ENCODE assay signal across 6 cellular contexts in genomic region chr3:171990239-171990638, GRCh38. TPM values are rescaled to one million over a fixed set of nuclear protein-coding genes. Genes with fewer than 3 reads are reported as not detected.
DNase-seq lines count a peak whose midpoint lies in the region; ATAC-seq, FAIRE-seq and TF ChIP-seq lines count a peak whose summit lies in the region.
"Not testable (repeated sequence)": the region's sequence is repeated elsewhere in the genome, so short reads cannot be mapped to it uniquely, and the experiment has no call there.

No MANE protein-coding gene starts in this region.

- not testable (repeated sequence) for FAIRE-seq in K562 (lab: Jason Lieb, UNC); HepG2 (lab: Jason Lieb, UNC)

- not testable (repeated sequence) for BruUV-seq in IMR-90 (replicated peaks; lab: Mats Ljungman, UMichigan); K562 (replicated peaks; lab: Mats Ljungman, UMichigan); mammary epithelial cell (replicated peaks; lab: Mats Ljungman, UMichigan); HepG2 (replicated peaks; lab: Mats Ljungman, UMichigan)

- not testable (repeated sequence) for ATAC-seq in IMR-90 (ENCODE audit: low read depth); K562; HepG2
- peak; percentile 61 for ATAC-seq in activated naive CD8-positive, alpha-beta T cell treated with anti-CD3 and anti-CD28 coated beads, Interleukin-2, amount 50 U/mL, for 24 hours
- peak; percentile 39 for ATAC-seq in stimulated activated effector memory CD8-positive, alpha-beta T cell treated with anti-CD3 and anti-CD28 coated beads, Interleukin-12 subunit alpha, Interleukin-12 subunit beta, amount 100 ng/mL, for 72 hours

- H3K4me3 ChIP-seq in IMR-90 (ENCODE audit: insufficient read depth, low read depth, low read length); K562; mammary epithelial cell (replicated peaks in 1 of 3; ENCODE audit: insufficient read depth in 1 of 3, low read depth in 2 of 3, low read length in 3 of 3); HepG2 (replicated peaks in 1 of 3; ENCODE audit: insufficient read depth in 1 of 3, low read depth in 2 of 3, low read length in 3 of 3): not testable (repeated sequence)

- not testable (repeated sequence) for H3K23ac ChIP-seq in IMR-90 (ENCODE audit: low read depth, low read length)

- H2BK15ac ChIP-seq in IMR-90 (ENCODE audit: low read depth, low read length) = peak overlapping the region; percentile 56; the same call in 1 of the 3 replicates

- H2AK9ac ChIP-seq in IMR-90 (replicated peaks; ENCODE audit: low read depth, low read length, poor library complexity) = not testable (repeated sequence)

- not testable (repeated sequence) for H3K18ac ChIP-seq in IMR-90 (ENCODE audit: low read depth, low read length)

- POLR2A ChIA-PET in IMR-90 (lab: Charles Lee; ENCODE audit: unreplicated experiment); K562 (lab: Yijun Ruan, JAX); HepG2 (lab: Yijun Ruan, JAX): not testable (repeated sequence)

- H2BK5ac ChIP-seq in IMR-90 (ENCODE audit: low read depth, low read length, poor library complexity, severe bottlenecking) = not testable (repeated sequence)

- not testable (repeated sequence) for H3K27ac ChIP-seq in IMR-90 (ENCODE audit: insufficient read depth, low read length); K562 (ENCODE audit: extremely low read depth, low read depth, low read length); mammary epithelial cell (ENCODE audit: insufficient read depth, low read depth, low read length); HepG2 (ENCODE audit: extremely low read length, insufficient read depth, low read length)

- not testable (repeated sequence) for H4K5ac ChIP-seq in IMR-90 (ENCODE audit: low read depth, low read length)

- not testable (repeated sequence) for H3K9ac ChIP-seq in IMR-90 (ENCODE audit: low read depth, low read length); K562 (ENCODE audit: insufficient read depth in 1 of 2, low read depth in 2 of 2, low read length in 2 of 2); mammary epithelial cell (ENCODE audit: insufficient read depth, low read length); HepG2 (ENCODE audit: insufficient read depth, low read depth, low read length)

- TF ChIP-seq EP300 in K562 (IDR thresholded peaks at IDR 0.05; ENCODE audit: low read length); HepG2 (IDR thresholded peaks at IDR 0.05; ENCODE audit: low read depth in 2 of 2, low read length in 2 of 2); HepG2 (CRISPR knock-in tag; IDR thresholded peaks at IDR 0.05; ENCODE audit: borderline replicate concordance): not testable (repeated sequence)

- not testable (repeated sequence) for H3K27me3 Mint-ChIP-seq in activated naive CD8-positive, alpha-beta T cell treated with anti-CD3 and anti-CD28 coated beads, Interleukin-2, amount 50 U/mL, for 24 hours

- TF ChIP-seq RAD21 in IMR-90 (IDR thresholded peaks at IDR 0.05; ENCODE audit: low read length); K562 (CRISPR knock-in tag; conservative IDR thresholded peaks at IDR 0.05 in 1 of 2, IDR thresholded peaks at IDR 0.05 in 1 of 2); HepG2 (CRISPR knock-in tag; IDR thresholded peaks at IDR 0.05): not testable (repeated sequence)

- not testable (repeated sequence) for H4K8ac ChIP-seq in IMR-90 (ENCODE audit: low read depth in 2 of 2, low read length in 2 of 2)

- CTCF ChIA-PET in IMR-90 (lab: Yijun Ruan, JAX); K562 (lab: Yijun Ruan, JAX; ENCODE audit: low intra/inter-chr PET ratio); mammary epithelial cell (lab: Charles Lee; ENCODE audit: low non-redundant PET); HepG2 (lab: Yijun Ruan, JAX; ENCODE audit: low intra/inter-chr PET ratio, low total read pairs): not testable (repeated sequence)

- dilution Hi-C loops in IMR-90 (cut with HindIII; ENCODE audit: low sequenced_read_pairs, unreplicated experiment); mammary epithelial cell (cut with HindIII; ENCODE audit: low sequenced_read_pairs): not testable (repeated sequence)

- H3K4me1 ChIP-seq in IMR-90 (ENCODE audit: control insufficient read depth, insufficient read depth, low read length); K562 (replicated peaks in 1 of 2; ENCODE audit: control insufficient read depth in 2 of 2, insufficient read depth in 2 of 2, low read length in 2 of 2); mammary epithelial cell (ENCODE audit: insufficient read depth, low read length): not testable (repeated sequence)
- H3K4me1 ChIP-seq in HepG2 (ENCODE audit: insufficient read depth, low read length) = peaks cover 45% of the 10 kb centered on the region

- not testable (repeated sequence) for DNase-seq in IMR-90; activated naive CD8-positive, alpha-beta T cell treated with anti-CD3 and anti-CD28 coated beads, Interleukin-2, amount 50 U/mL, for 24 hours; K562 (ENCODE audit: extremely low read depth in 1 of 4, low spot score in 3 of 4); HepG2 (ENCODE audit: low spot score); stimulated activated effector memory CD8-positive, alpha-beta T cell treated with anti-CD3 and anti-CD28 coated beads, Interleukin-12 subunit alpha, Interleukin-12 subunit beta, amount 100 ng/mL, for 72 hours (ENCODE audit: low spot score in 2 of 2)
- DNase-seq in mammary epithelial cell = peak; percentile 29

- no CpG with 5 or more reads among the region's 3 CpGs for WGBS in IMR-90 (ENCODE audit: extremely low coverage in 2 of 2, insufficient read length in 1 of 2), 2 experiments
- WGBS in K562 (ENCODE audit: insufficient coverage, low coverage, missing lambda C conversion rate) = 52% methylated on average over 3 of the region's 3 CpGs
- 94% methylated on average over 3 of the region's 3 CpGs for WGBS in mammary epithelial cell (ENCODE audit: low coverage, missing lambda C conversion rate)
- WGBS in HepG2 (ENCODE audit: low lambda C conversion rate) = 98% methylated on average over 3 of the region's 3 CpGs

- H3K4me3 Mint-ChIP-seq in activated naive CD8-positive, alpha-beta T cell treated with anti-CD3 and anti-CD28 coated beads, Interleukin-2, amount 50 U/mL, for 24 hours; stimulated activated effector memory CD8-positive, alpha-beta T cell treated with anti-CD3 and anti-CD28 coated beads, Interleukin-12 subunit alpha, Interleukin-12 subunit beta, amount 100 ng/mL, for 72 hours: not testable (repeated sequence)

- not testable (repeated sequence) for H2AK5ac ChIP-seq in IMR-90 (ENCODE audit: low read depth, low read length)

- H3K36me3 Mint-ChIP-seq in activated naive CD8-positive, alpha-beta T cell treated with anti-CD3 and anti-CD28 coated beads, Interleukin-2, amount 50 U/mL, for 24 hours (ENCODE audit: low read depth); stimulated activated effector memory CD8-positive, alpha-beta T cell treated with anti-CD3 and anti-CD28 coated beads, Interleukin-12 subunit alpha, Interleukin-12 subunit beta, amount 100 ng/mL, for 72 hours: not testable (repeated sequence)

- H4K20me1 ChIP-seq in IMR-90 (ENCODE audit: insufficient read depth, low read length); K562 (replicated peaks; ENCODE audit: control insufficient read depth, insufficient read depth, low read length); mammary epithelial cell (ENCODE audit: insufficient read depth, low read length); HepG2 (ENCODE audit: insufficient read depth, low read length): not testable (repeated sequence)

- H3K36me3 ChIP-seq in IMR-90 (ENCODE audit: control insufficient read depth, insufficient read depth, low read length); K562 (ENCODE audit: control insufficient read depth, insufficient read depth, low read length); mammary epithelial cell (ENCODE audit: insufficient read depth, low read length); HepG2 (replicated peaks in 1 of 2; ENCODE audit: control insufficient read depth in 1 of 2, insufficient read depth in 2 of 2, low read length in 2 of 2): not testable (repeated sequence)

- H3K4me1 Mint-ChIP-seq in activated naive CD8-positive, alpha-beta T cell treated with anti-CD3 and anti-CD28 coated beads, Interleukin-2, amount 50 U/mL, for 24 hours; stimulated activated effector memory CD8-positive, alpha-beta T cell treated with anti-CD3 and anti-CD28 coated beads, Interleukin-12 subunit alpha, Interleukin-12 subunit beta, amount 100 ng/mL, for 72 hours: not testable (repeated sequence)

- H3K79me2 ChIP-seq in K562 (ENCODE audit: control insufficient read depth, insufficient read depth, low read length); mammary epithelial cell (ENCODE audit: insufficient read depth, low read length); HepG2 (ENCODE audit: insufficient read depth, low read length): not testable (repeated sequence)

- H2BK20ac ChIP-seq in IMR-90 (ENCODE audit: low read depth, low read length) = not testable (repeated sequence)

- not testable (repeated sequence) for H2AFZ ChIP-seq in IMR-90 (replicated peaks; ENCODE audit: low read length, poor library complexity); K562 (ENCODE audit: low read depth, low read length); mammary epithelial cell (ENCODE audit: low read depth, low read length); HepG2 (ENCODE audit: low read length)

- not testable (repeated sequence) for H3K9me1 ChIP-seq in IMR-90 (ENCODE audit: insufficient read depth, low read length); K562 (ENCODE audit: control insufficient read depth, insufficient read depth, low read length)

- not testable (repeated sequence) for H4K91ac ChIP-seq in IMR-90 (ENCODE audit: insufficient read depth, low read depth, low read length)

- not testable (repeated sequence) for H3K27ac Mint-ChIP-seq in activated naive CD8-positive, alpha-beta T cell treated with anti-CD3 and anti-CD28 coated beads, Interleukin-2, amount 50 U/mL, for 24 hours; stimulated activated effector memory CD8-positive, alpha-beta T cell treated with anti-CD3 and anti-CD28 coated beads, Interleukin-12 subunit alpha, Interleukin-12 subunit beta, amount 100 ng/mL, for 72 hours

- not testable (repeated sequence) for TF ChIP-seq POLR2A in IMR-90 (IDR thresholded peaks at IDR 0.05; ENCODE audit: low read depth, low read length); K562 (conservative IDR thresholded peaks at IDR 0.05); HepG2 (IDR thresholded peaks at IDR 0.05; ENCODE audit: insufficient read depth in 1 of 2, low read depth in 2 of 2, low read length in 2 of 2)

- peak overlapping the region; percentile 44; the same call in 1 of the 2 replicates for H3K4ac ChIP-seq in IMR-90 (ENCODE audit: low read depth, low read length)

- intact Hi-C loops in IMR-90 (cut with micrococcal nuclease); K562 (cut with micrococcal nuclease); mammary epithelial cell (cut with micrococcal nuclease); HepG2 (cut with micrococcal nuclease; ENCODE audit: unreplicated experiment): not testable (repeated sequence)

- not testable (repeated sequence) for H3K79me1 ChIP-seq in IMR-90 (ENCODE audit: low read depth in 1 of 2, low read length in 2 of 2)

- H3K9me3 ChIP-seq in IMR-90 (ENCODE audit: control insufficient read depth, insufficient read depth, low read length); K562 (replicated peaks; ENCODE audit: control insufficient read depth, insufficient read depth, low read depth, low read length); mammary epithelial cell (replicated peaks; ENCODE audit: insufficient read depth, low read length); HepG2 (ENCODE audit: low read length): not testable (repeated sequence)

- not testable (repeated sequence) for H3K56ac ChIP-seq in IMR-90 (ENCODE audit: extremely low read depth, insufficient read depth, low read length)

- not testable (repeated sequence) for H3K27me3 ChIP-seq in IMR-90 (ENCODE audit: control insufficient read depth, insufficient read depth, low read length); K562 (ENCODE audit: control insufficient read depth in 2 of 2, insufficient read depth in 2 of 2, low read length in 2 of 2); mammary epithelial cell (ENCODE audit: insufficient read depth, low read length); HepG2 (ENCODE audit: control insufficient read depth in 1 of 2, insufficient read depth in 2 of 2, low read length in 2 of 2)

- not testable (repeated sequence) for H3K14ac ChIP-seq in IMR-90 (replicated peaks; ENCODE audit: low read depth, low read length)

- not testable (repeated sequence) for H3K9me3 Mint-ChIP-seq in activated naive CD8-positive, alpha-beta T cell treated with anti-CD3 and anti-CD28 coated beads, Interleukin-2, amount 50 U/mL, for 24 hours; stimulated activated effector memory CD8-positive, alpha-beta T cell treated with anti-CD3 and anti-CD28 coated beads, Interleukin-12 subunit alpha, Interleukin-12 subunit beta, amount 100 ng/mL, for 72 hours

- in situ Hi-C loops in IMR-90 (cut with MboI; ENCODE audit: low sequenced_read_pairs); K562 (cut with MboI); mammary epithelial cell (cut with MboI; ENCODE audit: low sequenced_read_pairs in 2 of 2); HepG2 (cut with HindIII; ENCODE audit: extremely low pct_ligation_motif_present, low pct_unique_long_range_greater_than_20kb): not testable (repeated sequence)

- H2BK120ac ChIP-seq in IMR-90 (ENCODE audit: low read depth, low read length) = peak overlapping the region; percentile 55; the same call in 1 of the 2 replicates

- not testable (repeated sequence) for H3K4me2 ChIP-seq in IMR-90 (ENCODE audit: low read depth, low read length); K562 (ENCODE audit: insufficient read depth, low read length); mammary epithelial cell (ENCODE audit: insufficient read depth, low read depth, low read length); HepG2 (ENCODE audit: low read depth, low read length)

- not testable (repeated sequence) for TF ChIP-seq CTCF in IMR-90 (conservative IDR thresholded peaks at IDR 0.05; ENCODE audit: low read depth, low read length); K562 (IDR thresholded peaks at IDR 0.05 in 2 of 3, conservative IDR thresholded peaks at IDR 0.05 in 1 of 3; ENCODE audit: insufficient read depth in 2 of 3, low read depth in 1 of 3, low read length in 3 of 3); mammary epithelial cell (conservative IDR thresholded peaks at IDR 0.05 in 1 of 2, IDR thresholded peaks at IDR 0.05 in 1 of 2; ENCODE audit: extremely low read depth in 1 of 2, insufficient read depth in 1 of 2, low read depth in 1 of 2, low read length in 2 of 2); HepG2 (CRISPR knock-in tag; IDR thresholded peaks at IDR 0.05)

RNA-seq across cellular contexts. Expression of gene FNDC3B, which starts 49.1 kb away (rescaled TPM):
- total RNA-seq in IMR-90 (2012; rRNA removed) = 128 and 150 TPM in 2 replicates
- 22.0 and 23.9 TPM in 2 replicates for polyA plus RNA-seq in IMR-90 (2012; rRNA removed)
- 10.0 and 11.3 TPM in 2 replicates for polyA plus RNA-seq in IMR-90 (2012; cell fraction: cytosol; rRNA removed)
- 7.1 and 33.5 TPM in 2 replicates for polyA plus RNA-seq in IMR-90 (2012; cell fraction: nucleus; rRNA removed; ENCODE audit: low replicate concordance)
- total RNA-seq in K562 (2011; cell fraction: chromatin; rRNA removed; ENCODE audit: low replicate concordance) = 142 and 253 TPM in 2 replicates
- total RNA-seq in K562 (2011; cell fraction: nucleolus; rRNA removed) = 37.0 and 58.0 TPM in 2 replicates
- 132 and 200 TPM in 2 replicates for total RNA-seq in K562 (2011; cell fraction: nucleoplasm; rRNA removed)
- total RNA-seq in K562 (2014; rRNA removed) = 19.1 and 20.2 TPM in 2 replicates
- total RNA-seq in K562 (2014; rRNA removed; fragmentation: Illumina TruSeq; extraction: Trizol) = 23.8 and 29.5 TPM in 2 replicates
- 25.6 and 26.1 TPM in 2 replicates for total RNA-seq in K562 (2015; rRNA removed; fragmentation: Illumina TruSeq; extraction: Trizol)
- 29.5 and 35.8 TPM in 2 replicates for total RNA-seq in K562 (2021)
- 10.9 and 12.1 TPM in 2 replicates for polyA plus RNA-seq in K562 (2011; rRNA removed)
- polyA plus RNA-seq in K562 (2011; cell fraction: cytosol; rRNA removed) = 7.1 and 12.2 TPM in 2 replicates
- polyA plus RNA-seq in K562 (2011; cell fraction: nucleus; rRNA removed) = 46.5 and 50.1 TPM in 2 replicates
- 14.7 and 30.8 TPM in 2 replicates for polyA plus RNA-seq in K562 (2012)
- 14.0 and 16.2 TPM in 2 replicates for polyA plus RNA-seq in K562 (2014; fragmentation: Illumina TruSeq; extraction: Trizol)
- polyA plus RNA-seq in K562 (2014; fragmentation: Nextera tagmentation; extraction: Ambion mirVana) = 10 to 100 TPM in 1 of 2 experiments, 1 to 10 TPM in 1; 7.0 to 10.5 TPM
- polyA plus RNA-seq in K562 (2014; rRNA removed) = 9.2 and 9.8 TPM in 2 replicates
- 46.1 and 71.6 TPM in 2 replicates for polyA minus RNA-seq in K562 (2011; rRNA and poly(A)+ RNA removed)
- 11.2 and 13.2 TPM in 2 replicates for polyA minus RNA-seq in K562 (2011; cell fraction: cytosol; rRNA and poly(A)+ RNA removed)
- 59.6 and 111 TPM in 2 replicates for polyA minus RNA-seq in K562 (2011; cell fraction: nucleus; rRNA and poly(A)+ RNA removed)
- total RNA-seq in mammary epithelial cell = 100 to 1,000 TPM; 161 to 200 TPM
- polyA plus RNA-seq in mammary epithelial cell = 12.0 TPM
- 109 TPM for polyA minus RNA-seq in mammary epithelial cell
- 103 and 110 TPM in 2 replicates for total RNA-seq in HepG2 (2016; rRNA removed; fragmentation: Illumina TruSeq; extraction: Trizol)
- 133 and 147 TPM in 2 replicates for total RNA-seq in HepG2 (2016; cell fraction: cytosol; rRNA removed; fragmentation: Illumina TruSeq; extraction: Trizol; ENCODE audit: low read depth)
- 93.9 TPM in 2 replicates for total RNA-seq in HepG2 (2016; cell fraction: insoluble cytoplasmic fraction; rRNA removed; fragmentation: Illumina TruSeq; extraction: Trizol)
- 73.4 and 76.7 TPM in 2 replicates for total RNA-seq in HepG2 (2016; cell fraction: membrane; rRNA removed; fragmentation: Illumina TruSeq; extraction: Trizol)
- total RNA-seq in HepG2 (2016; cell fraction: nucleus; rRNA removed; fragmentation: Illumina TruSeq; extraction: Trizol) = 222 and 239 TPM in 2 replicates
- 74.8 and 82.8 TPM in 2 replicates for polyA plus RNA-seq in HepG2 (2011; rRNA removed)
- polyA plus RNA-seq in HepG2 (2011; cell fraction: cytosol; rRNA removed) = 26.6 and 44.0 TPM in 2 replicates
- 159 and 177 TPM in 2 replicates for polyA plus RNA-seq in HepG2 (2011; cell fraction: nucleus; rRNA removed)
- 100 and 116 TPM in 2 replicates for polyA plus RNA-seq in HepG2 (2012)
- polyA plus RNA-seq in HepG2 (2016; cell fraction: cytosol; fragmentation: Illumina TruSeq; extraction: Trizol; ENCODE audit: low read depth) = 18.9 and 23.3 TPM in 2 replicates
- 71.0 and 74.2 TPM in 2 replicates for polyA plus RNA-seq in HepG2 (2016; cell fraction: insoluble cytoplasmic fraction; fragmentation: Illumina TruSeq; extraction: Trizol; ENCODE audit: low read depth)
- polyA plus RNA-seq in HepG2 (2016; cell fraction: membrane; fragmentation: Illumina TruSeq; extraction: Trizol; ENCODE audit: low read depth) = 23.8 and 25.2 TPM in 2 replicates
- 67.2 and 72.5 TPM in 2 replicates for polyA plus RNA-seq in HepG2 (2016; cell fraction: nucleus; fragmentation: Illumina TruSeq; extraction: Trizol; ENCODE audit: insufficient read depth, low read depth)
- polyA minus RNA-seq in HepG2 (2011; rRNA and poly(A)+ RNA removed; ENCODE audit: low replicate concordance) = 83.1 and 705 TPM in 2 replicates
- 129 and 146 TPM in 2 replicates for polyA minus RNA-seq in HepG2 (2011; cell fraction: cytosol; rRNA and poly(A)+ RNA removed)
- polyA minus RNA-seq in HepG2 (2011; cell fraction: nucleus; rRNA and poly(A)+ RNA removed) = 1,231 and 1,245 TPM in 2 replicates
